Comparison of ENCODE assay signal across 1 cellular context in genomic region chr12:6425588-6426531, GRCh38.
TF ChIP-seq lines count a peak whose summit lies in the region.

No MANE protein-coding gene starts in this region.

TF ChIP-seq in HepG2, 621 proteins besides CTCF, POLR2A, EP300 and RAD21 (continued from another document and continues in another):
- TF ChIP-seq PAXIP1 (CRISPR knock-in tag; conservative IDR thresholded peaks at IDR 0.05) (no peak), NFE2L2 (IDR thresholded peaks at IDR 0.05; ENCODE audit: low read length) (no peak), EHMT2 (IDR thresholded peaks at IDR 0.05; ENCODE audit: borderline replicate concordance, low read depth, low read length) (no peak), AKNA (CRISPR knock-in tag; IDR thresholded peaks at IDR 0.05; ENCODE audit: borderline replicate concordance) (no peak), REL (CRISPR knock-in tag; conservative IDR thresholded peaks at IDR 0.05) (no peak), PBX2 (CRISPR knock-in tag; IDR thresholded peaks at IDR 0.05) (no peak), ZNF350 (CRISPR knock-in tag; IDR thresholded peaks at IDR 0.05; ENCODE audit: borderline replicate concordance, low read depth) (no peak), ZNF609 (CRISPR knock-in tag; IDR thresholded peaks at IDR 0.05; ENCODE audit: borderline replicate concordance) (no peak), SALL2 (CRISPR knock-in tag; IDR thresholded peaks at IDR 0.05) (no peak), TMF1 (CRISPR knock-in tag; IDR thresholded peaks at IDR 0.05; ENCODE audit: low read depth) (no peak), ZNF34 (CRISPR knock-in tag; IDR thresholded peaks at IDR 0.05; ENCODE audit: borderline replicate concordance) (no peak), IKZF5 (CRISPR knock-in tag; IDR thresholded peaks at IDR 0.05) (no peak), RBFOX2 (IDR thresholded peaks at IDR 0.05; ENCODE audit: low read depth, low read length) (no peak), ZNF337 (CRISPR knock-in tag; IDR thresholded peaks at IDR 0.05; ENCODE audit: borderline replicate concordance, low read depth) (no peak), ZNF687 (CRISPR knock-in tag; IDR thresholded peaks at IDR 0.05) (peak; percentile 62), CBFB (CRISPR knock-in tag; IDR thresholded peaks at IDR 0.05) (no peak), ZNF557 (CRISPR knock-in tag; IDR thresholded peaks at IDR 0.05) (no peak), ZNF546 (CRISPR knock-in tag; conservative IDR thresholded peaks at IDR 0.05) (no peak), TBL1XR1 (IDR thresholded peaks at IDR 0.05; ENCODE audit: borderline replicate concordance, low read length, partially characterized antibody) (no peak), ZUFSP (CRISPR knock-in tag; IDR thresholded peaks at IDR 0.05; ENCODE audit: borderline replicate concordance) (no peak), KDM3A (CRISPR knock-in tag; IDR thresholded peaks at IDR 0.05; ENCODE audit: low read depth) (no peak), KDM2A (CRISPR knock-in tag; IDR thresholded peaks at IDR 0.05; ENCODE audit: borderline replicate concordance, low read depth) (peak; percentile 35; the same call in 1 of the 2 replicates), TARDBP (CRISPR knock-in tag; IDR thresholded peaks at IDR 0.05) (no peak), USF2 (IDR thresholded peaks at IDR 0.05; ENCODE audit: low read depth, low read length) (no peak), USF2 (CRISPR knock-in tag; IDR thresholded peaks at IDR 0.05; ENCODE audit: borderline replicate concordance) (no peak), KDM1A (CRISPR knock-in tag; IDR thresholded peaks at IDR 0.05) (0 out of 2 replicates have a peak, but pooled peaks have one; percentile 35), TEAD3 (CRISPR knock-in tag; optimal IDR thresholded peaks at IDR 0.05; ENCODE audit: borderline replicate concordance) (peak; percentile 43), ZSCAN22 (CRISPR knock-in tag; IDR thresholded peaks at IDR 0.05) (no peak), PPARG (CRISPR knock-in tag; conservative IDR thresholded peaks at IDR 0.05) (no peak), SKI (IDR thresholded peaks at IDR 0.05; ENCODE audit: partially characterized antibody) (peak; percentile 12), FOXM1 (CRISPR knock-in tag; IDR thresholded peaks at IDR 0.05) (no peak), PAX8 (CRISPR knock-in tag; IDR thresholded peaks at IDR 0.05; ENCODE audit: borderline replicate concordance) (no peak), RBM39 (IDR thresholded peaks at IDR 0.05; ENCODE audit: low read depth, low read length, poor library complexity, severe bottlenecking) (no peak)
